8 cellular contexts compared by ENCODE assay signal in genomic region chr2:11778923-11779757, GRCh38. TPM values are rescaled to one million over a fixed set of nuclear protein-coding genes. Genes with fewer than 3 reads are reported as not detected.
A peak's percentile ranks its signal among the peaks of the same experiment; 100 is the strongest.
DNase-seq lines count a peak whose midpoint lies in the region; ATAC-seq and TF ChIP-seq lines count a peak whose summit lies in the region.

No MANE protein-coding gene starts in this region.

- TF ChIP-seq POLR2A in thyroid gland (IDR thresholded peaks at IDR 0.05), result no peak

- TF ChIP-seq CTCF in foreskin keratinocyte (conservative IDR thresholded peaks at IDR 0.05), result peak; percentile 93
- peak; percentile 99 for TF ChIP-seq CTCF in osteocyte (IDR thresholded peaks at IDR 0.05)
- peak; percentile 86 to 98 (median 94) for TF ChIP-seq CTCF in thyroid gland (IDR thresholded peaks at IDR 0.05)

- DNase-seq in Daoy (ENCODE audit: low read depth) (peak; percentile 80), HuH-7 (ENCODE audit: low spot score) (peak; percentile 83), RPMI7951 (ENCODE audit: low read depth) (peak; percentile 64), foreskin keratinocyte (peak in 1 of 2 donors; percentile 34), osteocyte (ENCODE audit: extremely low spot score, unreplicated experiment) (peak; percentile 92), thyroid gland (peak; percentile 74 to 78)
- DNase-seq in activated effector memory CD4-positive, alpha-beta T cell treated with Interleukin-2 at 50 U/mL for 16 hours, result peak; percentile 72

- 26 to 29% methylated on average over 23 of the region's 23 CpGs for WGBS in thyroid gland, 2 donors

- H3K27ac ChIP-seq in foreskin keratinocyte (no peak overlapping the region), thyroid gland (no peak overlapping the region)

- intact Hi-C loops in thyroid gland (cut with DNase I), result no loop called here

- H3K4me1 Mint-ChIP-seq in osteocyte (ENCODE audit: unreplicated experiment), result peaks cover 17% of the 10 kb centered on the region

- peaks cover 31% of the 10 kb centered on the region in 2 donors for H3K36me3 ChIP-seq in thyroid gland

- peak; percentile 71 for ATAC-seq in GM21526 (IDR thresholded peaks at IDR 0.05; ENCODE audit: low FRiP score, unreplicated experiment)
- ATAC-seq in foreskin keratinocyte, result peak; percentile 95

- no peaks in the 10 kb centered on the region for H3K27me3 Mint-ChIP-seq in osteocyte (ENCODE audit: unreplicated experiment)

- H3K36me3 Mint-ChIP-seq in osteocyte (ENCODE audit: unreplicated experiment), result peaks cover 29% of the 10 kb centered on the region

- H3K27ac Mint-ChIP-seq in osteocyte (ENCODE audit: unreplicated experiment), result no peak overlapping the region

- no peaks in the 10 kb centered on the region for H3K9me3 ChIP-seq in thyroid gland

- no peaks in the 10 kb centered on the region for H3K27me3 ChIP-seq in foreskin keratinocyte
- H3K27me3 ChIP-seq in thyroid gland, result no peaks in the 10 kb centered on the region

- H3K4me1 ChIP-seq in foreskin keratinocyte (peaks cover 9% of the 10 kb centered on the region), thyroid gland (no peaks in the 10 kb centered on the region)

- H3K4me3 ChIP-seq in thyroid gland (replicated peaks in 1 of 3), result no peak overlapping the region

- no peak overlapping the region for H3K4me3 Mint-ChIP-seq in osteocyte (ENCODE audit: unreplicated experiment)

- no peaks in the 10 kb centered on the region for H3K9me3 Mint-ChIP-seq in osteocyte (ENCODE audit: unreplicated experiment)

RNA-seq across cellular contexts. Expression of gene LPIN1, which starts 32.7 kb away (rescaled TPM):
- total RNA-seq in Daoy (2014; rRNA removed; shearing (Covaris generic)), result 13.5 and 16.7 TPM in 2 replicates
- 22.6 and 25.0 TPM in 2 replicates for total RNA-seq in RPMI7951 (2014; rRNA removed; shearing (Covaris generic))
- total RNA-seq in foreskin keratinocyte (76.8 and 92.5 TPM in 2 replicates), osteocyte (24.1 and 26.7 TPM in 2 replicates), thyroid gland (10 to 100 TPM; 28.7 to 47.0 (median 39.6) TPM)
- polyA plus RNA-seq in foreskin keratinocyte, result 22.6 and 23.2 TPM in 2 replicates
